Comparison of ENCODE assay signal across 30 cellular contexts in genomic region chr2:170054996-170055395, GRCh38.
"Had no signal": no experiment of that assay in that cellular context is flagged by ENCODE, and none has a peak within 500 bp of the region (broad histone marks: within the 10 kb centered on the region; RNA-seq: fewer than 3 reads in every experiment).

No MANE protein-coding gene starts in this region.

- H3K27ac Mint-ChIP-seq: activated CD8-positive, alpha-beta T cell treated with anti-CD3 and anti-CD28 coated beads for 36 hours; activated naive CD8-positive, alpha-beta T cell; activated T-helper 17 cell treated with anti-CD3 and anti-CD28 coated beads, Interleukin-2, amount 50 U/mL, for 72 hours; dendritic cell treated with granulocyte-macrophage colony-stimulating factor and Interleukin-4, amounts not matched to agents 40 ng/mL and 50 ng/mL, for 4 days; T-helper 17 cell; T-helper 2 cell treated with Interferon-gamma antibody and Interleukin-4, amounts not matched to agents 5 μg/mL and 100 μg/mL, for 36 hours had no signal

- H3K4me3 Mint-ChIP-seq: activated CD8-positive, alpha-beta T cell treated with anti-CD3 and anti-CD28 coated beads for 36 hours; activated naive CD8-positive, alpha-beta T cell; activated T-cell treated with anti-CD3 and anti-CD28 coated beads, Interleukin-2, amount 50 U/mL, for 4 hours; activated T-helper 17 cell treated with anti-CD3 and anti-CD28 coated beads, Interleukin-2, amount 50 U/mL, for 72 hours; central memory CD8-positive, alpha-beta T cell; dendritic cell treated with granulocyte-macrophage colony-stimulating factor and Interleukin-4, amounts not matched to agents 40 ng/mL and 50 ng/mL, for 4 days; endodermal cell; T-helper 17 cell; T-helper 2 cell treated with Interferon-gamma antibody and Interleukin-4, amounts not matched to agents 5 μg/mL and 100 μg/mL, for 36 hours had no signal

- H3K36me3 ChIP-seq: brain microvascular endothelial cell had no signal

- H3K27ac ChIP-seq: brain microvascular endothelial cell, coronary artery, dorsolateral prefrontal cortex, esophagus squamous epithelium, gastroesophageal sphincter, heart right ventricle had no signal

- H3K9me3 ChIP-seq: esophagus squamous epithelium, gastroesophageal sphincter, heart right ventricle had no signal

- H3K4me3 ChIP-seq: coronary artery, dorsolateral prefrontal cortex, esophagus squamous epithelium, gastroesophageal sphincter, heart right ventricle had no signal

- H3K27me3 Mint-ChIP-seq: activated CD8-positive, alpha-beta T cell treated with anti-CD3 and anti-CD28 coated beads for 36 hours; activated naive CD8-positive, alpha-beta T cell; activated T-helper 17 cell treated with anti-CD3 and anti-CD28 coated beads, Interleukin-2, amount 50 U/mL, for 72 hours; central memory CD8-positive, alpha-beta T cell; dendritic cell treated with granulocyte-macrophage colony-stimulating factor and Interleukin-4, amounts not matched to agents 40 ng/mL and 50 ng/mL, for 4 days; T-helper 17 cell had no signal

- H3K27me3 ChIP-seq: brain microvascular endothelial cell, dorsolateral prefrontal cortex, esophagus squamous epithelium, gastroesophageal sphincter, heart right ventricle had no signal

- ATAC-seq: activated CD8-positive, alpha-beta T cell treated with anti-CD3 and anti-CD28 coated beads for 36 hours; activated T-cell treated with anti-CD3 and anti-CD28 coated beads, Interleukin-2, amount 50 U/mL, for 4 hours; activated T-helper 17 cell treated with anti-CD3 and anti-CD28 coated beads, Interleukin-2, amount 50 U/mL, for 72 hours; gastroesophageal sphincter; heart right ventricle; T-helper 17 cell had no signal

- DNase-seq: activated CD4-positive, alpha-beta T cell treated with anti-CD3 and anti-CD28 coated beads for 1 hour; activated CD4-positive, alpha-beta T cell treated with anti-CD3 and anti-CD28 coated beads for 4 hours; activated CD4-positive, alpha-beta T cell treated with anti-CD3 and anti-CD28 coated beads, Interleukin-2, amount 50 U/mL, for 1 hour; activated CD4-positive, alpha-beta T cell treated with anti-CD3 and anti-CD28 coated beads, Interleukin-2, amount 50 U/mL, for 48 hours; activated CD8-positive, alpha-beta memory T cell treated with anti-CD3 and anti-CD28 coated beads for 24 hours; activated CD8-positive, alpha-beta T cell treated with anti-CD3 and anti-CD28 coated beads for 36 hours; activated effector memory CD4-positive, alpha-beta T cell treated with Interleukin-2 at 50 U/mL for 16 hours; activated gamma-delta T cell treated with Interleukin-2 at 50 U/mL for 16 hours; activated naive CD4-positive, alpha-beta T cell treated with anti-CD3 and anti-CD28 coated beads, Interleukin-2, amount 50 U/mL, for 16 hours; activated naive CD4-positive, alpha-beta T cell treated with Interleukin-2 at 50 U/mL for 16 hours; activated T-cell treated with anti-CD3 and anti-CD28 coated beads, Interleukin-2, amount 50 U/mL, for 4 hours; amniotic stem cell; anterior cingulate cortex; brain microvascular endothelial cell; dorsolateral prefrontal cortex; effector memory CD4-positive, alpha-beta T cell; endodermal cell; esophagus squamous epithelium; foreskin melanocyte; heart right ventricle; T-helper 1 cell; T-helper 17 cell; T1000 had no signal

- H3K4me1 ChIP-seq: esophagus squamous epithelium, gastroesophageal sphincter had no signal

- H3K4me1 Mint-ChIP-seq: central memory CD8-positive, alpha-beta T cell had no signal

- H3K9me3 Mint-ChIP-seq: activated CD8-positive, alpha-beta T cell treated with anti-CD3 and anti-CD28 coated beads for 36 hours; activated T-cell treated with anti-CD3 and anti-CD28 coated beads, Interleukin-2, amount 50 U/mL, for 4 hours; activated T-helper 17 cell treated with anti-CD3 and anti-CD28 coated beads, Interleukin-2, amount 50 U/mL, for 72 hours; central memory CD8-positive, alpha-beta T cell; dendritic cell treated with granulocyte-macrophage colony-stimulating factor and Interleukin-4, amounts not matched to agents 40 ng/mL and 50 ng/mL, for 4 days; endodermal cell; T-helper 2 cell treated with Interferon-gamma antibody and Interleukin-4, amounts not matched to agents 5 μg/mL and 100 μg/mL, for 36 hours had no signal
